1 cellular context compared by ENCODE assay signal in genomic region chr13:113245858-113246791, GRCh38.
TF ChIP-seq lines count a peak whose summit lies in the region.

No MANE protein-coding gene starts in this region.

TF ChIP-seq in HepG2, 621 proteins besides CTCF, POLR2A, EP300 and RAD21:
- TF ChIP-seq, protein P1, sequence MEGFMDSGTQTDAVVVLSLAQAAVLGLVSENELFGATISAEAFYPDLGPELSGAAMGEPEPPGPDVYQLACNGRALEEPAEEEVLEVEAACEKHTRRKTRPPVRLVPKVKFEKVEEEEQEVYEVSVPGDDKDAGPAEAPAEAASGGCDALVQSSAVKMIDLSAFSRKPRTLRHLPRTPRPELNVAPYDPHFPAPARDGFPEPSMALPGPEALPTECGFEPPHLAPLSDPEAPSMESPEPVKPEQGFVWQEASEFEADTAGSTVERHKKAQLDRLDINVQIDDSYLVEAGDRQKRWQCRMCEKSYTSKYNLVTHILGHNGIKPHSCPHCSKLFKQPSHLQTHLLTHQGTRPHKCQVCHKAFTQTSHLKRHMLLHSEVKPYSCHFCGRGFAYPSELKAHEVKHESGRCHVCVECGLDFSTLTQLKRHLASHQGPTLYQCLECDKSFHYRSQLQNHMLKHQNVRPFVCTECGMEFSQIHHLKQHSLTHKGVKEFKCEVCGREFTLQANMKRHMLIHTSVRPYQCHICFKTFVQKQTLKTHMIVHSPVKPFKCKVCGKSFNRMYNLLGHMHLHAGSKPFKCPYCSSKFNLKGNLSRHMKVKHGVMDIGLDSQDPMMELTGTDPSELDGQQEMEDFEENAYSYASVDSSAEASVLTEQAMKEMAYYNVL (CRISPR knock-in tag; IDR thresholded peaks at IDR 0.05; ENCODE audit: borderline replicate concordance), result no peak
- TF ChIP-seq ZNF441 (CRISPR knock-in tag; IDR thresholded peaks at IDR 0.05; ENCODE audit: borderline replicate concordance), result no peak
- peak; percentile 52 for TF ChIP-seq XRCC5 (optimal IDR thresholded peaks at IDR 0.05; ENCODE audit: low read length)
- TF ChIP-seq CBX2 (IDR thresholded peaks at IDR 0.05; ENCODE audit: low read depth, low read length), result no peak
- no peak for TF ChIP-seq CBX2 (CRISPR knock-in tag; IDR thresholded peaks at IDR 0.05; ENCODE audit: low read depth)
- TF ChIP-seq STAG1 (CRISPR knock-in tag; IDR thresholded peaks at IDR 0.05), result peak; percentile 45; the same call in 1 of the 2 replicates
- peak; percentile 65 for TF ChIP-seq ZFP36 (IDR thresholded peaks at IDR 0.05; ENCODE audit: borderline replicate concordance, low read depth, low read length, partially characterized antibody)
- no peak for TF ChIP-seq ZNF264 (CRISPR knock-in tag; IDR thresholded peaks at IDR 0.05)
